8 cellular contexts compared by ENCODE assay signal in the genomic region with DNA sequence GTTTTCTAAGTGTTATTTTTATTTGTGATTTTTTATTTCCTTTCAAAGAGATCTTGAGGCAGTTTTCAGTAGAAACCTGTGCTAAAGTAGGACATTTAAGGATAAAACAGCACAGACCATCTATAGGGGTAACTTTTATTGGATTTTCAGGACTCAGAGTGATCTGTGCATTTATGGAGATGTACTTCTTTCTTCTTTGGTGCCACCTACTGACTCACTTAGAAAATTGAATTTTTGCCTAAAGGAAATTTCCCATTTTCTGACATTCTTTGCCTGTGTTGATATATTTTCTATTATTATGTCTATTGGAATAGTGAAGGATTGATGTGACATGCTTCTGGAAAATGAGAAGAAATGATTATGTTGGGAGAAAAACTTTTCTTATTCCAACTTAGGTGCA.
A peak's percentile ranks its signal among the peaks of the same experiment; 100 is the strongest.
DNase-seq lines count a peak whose midpoint lies in the region; ATAC-seq, FAIRE-seq and TF ChIP-seq lines count a peak whose summit lies in the region.

No MANE protein-coding gene starts in this region.

- peaks cover 12% of the 10 kb centered on the region for H3K27me3 Mint-ChIP-seq in activated CD4-positive, alpha-beta T cell treated with anti-CD3 and anti-CD28 coated beads for 36 hours

- no peak for FAIRE-seq in A549 (lab: Jason Lieb, UNC)

- TF ChIP-seq POLR2A in A549 (IDR thresholded peaks at IDR 0.05; ENCODE audit: low read length), result no peak

- no peaks in the 10 kb centered on the region for H3K79me2 ChIP-seq in OCI-LY1 (ENCODE audit: insufficient read depth, low read length)

- H3K9ac ChIP-seq in OCI-LY1 (ENCODE audit: low read length), result no peak overlapping the region

- ATAC-seq in A549 (peak; percentile 45 to 47; a peak in 2 of 6 replicates), GM19351 (IDR thresholded peaks at IDR 0.05; ENCODE audit: unreplicated experiment) (no peak)
- ATAC-seq in activated CD4-positive, alpha-beta T cell treated with anti-CD3 and anti-CD28 coated beads for 36 hours, result no peak

- no peaks in the 10 kb centered on the region for H3K4me1 Mint-ChIP-seq in activated CD4-positive, alpha-beta T cell treated with anti-CD3 and anti-CD28 coated beads for 36 hours

- H3K4me3 Mint-ChIP-seq in activated CD4-positive, alpha-beta T cell treated with anti-CD3 and anti-CD28 coated beads for 36 hours, result no peak overlapping the region

- intact Hi-C loops in activated CD4-positive, alpha-beta T cell treated with anti-CD3 and anti-CD28 coated beads for 36 hours (cut with DNase I, micrococcal nuclease), result loop anchor here (5.0 to 10.0 kb wide), 4 partner anchors 309 to 589 kb away; partner anchors contain the start of gene ITPK1 (in 1 of the 2)

- peak; percentile 62 to 67 for TF ChIP-seq RAD21 in A549 (conservative IDR thresholded peaks at IDR 0.05 in 1 of 2, IDR thresholded peaks at IDR 0.05 in 1 of 2)

- H3K4me1 ChIP-seq in A549, result no peaks in the 10 kb centered on the region
- no peaks in the 10 kb centered on the region for H3K4me1 ChIP-seq in OCI-LY1 (ENCODE audit: insufficient read depth, low read length, severe bottlenecking)

- H3K27me3 ChIP-seq in OCI-LY1 (ENCODE audit: insufficient read depth, low read length), result no peaks in the 10 kb centered on the region

- no peaks in the 10 kb centered on the region for H3K9me2 ChIP-seq in OCI-LY1 (ENCODE audit: low read depth, low read length)

- H3K27ac ChIP-seq in A549 (no peak overlapping the region), OCI-LY1 (ENCODE audit: low read depth, low read length, poor library complexity, severe bottlenecking) (no peak overlapping the region)

- H3F3A ChIP-seq in OCI-LY1 (ENCODE audit: insufficient read depth, low read length), result no peaks in the 10 kb centered on the region

- no peaks in the 10 kb centered on the region for H3K9me3 Mint-ChIP-seq in activated CD4-positive, alpha-beta T cell treated with anti-CD3 and anti-CD28 coated beads for 36 hours (ENCODE audit: low read depth)

- DNase-seq in A549 (ENCODE audit: low read depth in 1 of 2, low spot score in 1 of 2) (peak; percentile 3 to 32), GM10266 (ENCODE audit: extremely low spot score) (no peak), fibroblast of mammary gland (ENCODE audit: low read depth) (peak; percentile 42)
- no peak for DNase-seq in activated effector memory CD4-positive, alpha-beta T cell treated with Interleukin-2 at 50 U/mL for 16 hours
- DNase-seq in activated CD4-positive, alpha-beta T cell treated with anti-CD3 and anti-CD28 coated beads for 36 hours, result no peak
- DNase-seq in stimulated activated CD8-positive, alpha-beta memory T cell treated with anti-CD3 and anti-CD28 coated beads, Interleukin-4, amount 100 ng/mL, for 48 hours, result no peak

- H3K9me3 ChIP-seq in A549, result no peaks in the 10 kb centered on the region
- H3K9me3 ChIP-seq in OCI-LY1 (ENCODE audit: low read length), result no peaks in the 10 kb centered on the region

- H3K4me2 ChIP-seq in A549, result no peak overlapping the region
- no peak overlapping the region for H3K4me2 ChIP-seq in OCI-LY1 (ENCODE audit: low read length)

- no peak for TF ChIP-seq EP300 in A549 (IDR thresholded peaks at IDR 0.05)

- CTCF ChIA-PET in A549 (lab: Yijun Ruan, JAX), result interaction anchor here (1.0 to 3.4 kb wide), 3 partner anchors 27 to 336 kb away, joined by 3 to 22 read pairs (median 4); partner anchors contain the start of genes GON7 and UBR7
- CTCF ChIA-PET in activated CD4-positive, alpha-beta T cell treated with anti-CD3 and anti-CD28 coated beads for 36 hours (lab: Charles Lee), result interaction anchor here (2.1 kb wide), 1 partner anchor 431 kb away, joined by 6 read pairs; no protein-coding TSS in a partner anchor

- no peaks in the 10 kb centered on the region for H4K20me1 ChIP-seq in OCI-LY1 (ENCODE audit: insufficient read depth, low read length)

- H3K4me3 ChIP-seq in A549 (no peak overlapping the region), OCI-LY1 (ENCODE audit: low read depth, low read length, poor library complexity, severe bottlenecking) (no peak overlapping the region), fibroblast of mammary gland (ENCODE audit: control insufficient read depth, low read depth, low read length) (no peak overlapping the region)

- no peak overlapping the region for H2AFZ ChIP-seq in OCI-LY1 (ENCODE audit: low read length)

- H3K27ac Mint-ChIP-seq in activated CD4-positive, alpha-beta T cell treated with anti-CD3 and anti-CD28 coated beads for 36 hours, result no peak overlapping the region

- H3K36me3 Mint-ChIP-seq in activated CD4-positive, alpha-beta T cell treated with anti-CD3 and anti-CD28 coated beads for 36 hours (ENCODE audit: low read depth), result no peaks in the 10 kb centered on the region

- TF ChIP-seq CTCF in A549 (IDR thresholded peaks at IDR 0.05) (peak; percentile 58), GM10266 (IDR thresholded peaks at IDR 0.05; ENCODE audit: control insufficient read depth, insufficient read depth, low read depth, missing control alignments) (peak; percentile 40), OCI-LY1 (IDR thresholded peaks at IDR 0.05; ENCODE audit: low read length) (peak; percentile 47), fibroblast of mammary gland (conservative IDR thresholded peaks at IDR 0.05; ENCODE audit: control insufficient read depth, insufficient read depth, low read depth, low read length) (peak; percentile 46)

- POLR2A ChIA-PET in A549 (lab: Yijun Ruan, JAX), result no interaction called here
- POLR2A ChIA-PET in activated CD4-positive, alpha-beta T cell treated with anti-CD3 and anti-CD28 coated beads for 36 hours (lab: Charles Lee), result no interaction called here

- no peaks in the 10 kb centered on the region for H3K36me3 ChIP-seq in OCI-LY1 (ENCODE audit: insufficient read depth, low read length)

TF ChIP-seq in A549, 52 proteins besides CTCF, POLR2A, EP300 and RAD21:
- TF ChIP-seq EHF (CRISPR knock-in tag; IDR thresholded peaks at IDR 0.05) (no peak), SMC3 (IDR thresholded peaks at IDR 0.05) (peak; percentile 63; the same call in 2 of the 3 replicates)

Comparison
In these comparisons a context has a peak if more than half of its experiments do, and no peak if none do; other contexts are left out.
1. ATAC-seq: peak in A549 (2 of 2); none in GM19351 (single experiment) and activated CD4-positive, alpha-beta T cell treated with anti-CD3 and anti-CD28 coated beads for 36 hours (single experiment).
2. DNase-seq: peak in A549 (2 of 2) and fibroblast of mammary gland (single experiment); none in GM10266 (single experiment), activated effector memory CD4-positive, alpha-beta T cell treated with Interleukin-2 at 50 U/mL for 16 hours (single experiment), activated CD4-positive, alpha-beta T cell treated with anti-CD3 and anti-CD28 coated beads for 36 hours (single experiment) and stimulated activated CD8-positive, alpha-beta memory T cell treated with anti-CD3 and anti-CD28 coated beads, Interleukin-4, amount 100 ng/mL, for 48 hours (single experiment).
3. Peak in every context shown above with its lines, with median percentiles within 50 percentile points of each other: CTCF ChIP-seq.